9 cellular contexts compared by ENCODE assay signal in the genomic region with DNA sequence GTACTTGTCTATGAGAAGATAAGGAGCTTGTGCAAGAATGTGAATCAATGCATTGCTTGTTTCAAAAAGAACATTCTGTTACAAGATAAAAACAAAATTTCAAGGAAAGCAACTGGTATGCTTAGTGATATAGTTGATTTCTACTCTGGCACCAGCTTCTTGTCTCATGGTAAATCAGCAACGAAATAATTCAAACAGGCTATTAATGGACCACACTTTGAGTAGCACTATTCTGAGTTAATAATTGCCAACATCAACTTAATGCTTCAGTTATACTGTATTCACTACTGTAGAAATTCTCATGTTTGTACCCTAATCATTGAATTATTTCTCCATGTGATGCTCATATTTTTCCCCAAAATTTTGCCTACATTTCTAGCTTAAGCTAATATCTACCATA.
"Had no signal": no experiment of that assay in that cellular context is flagged by ENCODE, and none has a peak within 500 bp of the region (broad histone marks: within the 10 kb centered on the region; RNA-seq: fewer than 3 reads in every experiment).

No MANE protein-coding gene starts in this region.

- H3K4me3 Mint-ChIP-seq: HFFc6 had no signal

- ATAC-seq: HCT116, K562 had no signal

- H3K27ac Mint-ChIP-seq: HFFc6 had no signal

- DNase-seq: GM23248, GOT3, H7, HFFc6, IMR-90, KG1 had no signal

- H3K4me3 ChIP-seq: GM23248, HAP-1, K562 had no signal
